In the genomic region with DNA sequence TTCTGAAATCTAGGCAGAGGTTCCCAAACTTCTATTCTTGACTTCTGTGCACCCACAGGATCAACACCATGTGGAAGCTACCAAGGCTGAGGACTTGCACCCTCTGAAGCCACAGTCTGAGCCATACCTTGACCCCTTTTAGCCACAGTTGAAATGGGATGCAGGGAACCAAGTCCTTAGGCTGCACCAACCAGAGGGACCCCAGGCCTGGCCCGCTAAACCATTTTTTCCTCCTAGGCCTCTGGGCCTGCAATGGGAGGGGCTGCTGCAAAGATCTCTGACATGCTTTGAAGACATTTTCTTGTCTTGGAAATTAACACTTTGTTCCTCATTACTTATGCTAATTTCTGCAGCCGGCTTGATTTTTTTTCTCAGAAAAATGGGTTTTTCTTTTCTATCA, we compare ENCODE assay signal across 31 cellular contexts.
"Had no signal": no experiment of that assay in that cellular context is flagged by ENCODE, and none has a peak within 500 bp of the region (broad histone marks: within the 10 kb centered on the region; RNA-seq: fewer than 3 reads in every experiment).

No MANE protein-coding gene starts in this region.

- H3K4me3 ChIP-seq: neural progenitor cell, ovary, pancreas, prostate gland, psoas muscle, right atrium auricular region, right lobe of liver, sigmoid colon, skin epidermis, smooth muscle cell, spleen had no signal

- H3K79me2 ChIP-seq: parathyroid adenoma had no signal

- H3K27ac ChIP-seq: neural progenitor cell, neutrophil, ovary, pancreas, parathyroid adenoma, prostate gland, psoas muscle, right atrium auricular region, right lobe of liver, sigmoid colon, skin epidermis, spleen had no signal

- H3K4me1 ChIP-seq: neural progenitor cell, pancreas, parathyroid adenoma, prostate gland, psoas muscle, right atrium auricular region, right lobe of liver, sigmoid colon, spleen had no signal

- H3K27ac Mint-ChIP-seq: naive thymus-derived CD8-positive, alpha-beta T cell; natural killer cell; natural killer cell treated with Interleukin-12 subunit alpha and Interleukin-12 subunit beta and Interleukin-15 and Interleukin-18, amount 100 ng/mL, for 72 hours; nephron; nephron progenitor cell; neural progenitor cell; progenitor cell of endocrine pancreas had no signal

- H3K9me3 ChIP-seq: neutrophil, ovary, pancreas, prostate gland, psoas muscle, right atrium auricular region, right lobe of liver, sigmoid colon had no signal

- FAIRE-seq: pancreas, small intestine had no signal

- H2AFZ ChIP-seq: neural progenitor cell, parathyroid adenoma had no signal

- DNase-seq: natural killer cell; nephron progenitor cell; nucleus accumbens; occipital lobe; ovary; pancreas; posterior cingulate gyrus; psoas muscle; retina; right cardiac atrium; right lobe of liver; sigmoid colon; small intestine; spleen; stimulated activated CD4-positive, alpha-beta T cell treated with anti-CD3 and anti-CD28 coated beads, Interleukin-12 subunit alpha, Interleukin-12 subunit beta, amount 100 ng/mL, for 4 hours; stimulated activated CD4-positive, alpha-beta T cell treated with anti-CD3 and anti-CD28 coated beads, Interleukin-15, amount 100 ng/mL, for 24 hours; stimulated activated CD4-positive, alpha-beta T cell treated with anti-CD3 and anti-CD28 coated beads, Interleukin-1b, Interleukin-23, amount 100 ng/mL, for 48 hours; stimulated activated CD4-positive, alpha-beta T cell treated with anti-CD3 and anti-CD28 coated beads, Interleukin-2, amount 100 ng/mL, for 24 hours had no signal

- ATAC-seq: naive thymus-derived CD8-positive, alpha-beta T cell; natural killer cell; natural killer cell treated with Interleukin-12 subunit alpha and Interleukin-12 subunit beta and Interleukin-15 and Interleukin-18, amount 100 ng/mL, for 72 hours; pancreas; psoas muscle; right cardiac atrium; right lobe of liver; sciatic nerve had no signal

- H3K27me3 ChIP-seq: neural progenitor cell, neutrophil, ovary, pancreas, right atrium auricular region, right lobe of liver, sigmoid colon, spleen had no signal

- H3K27me3 Mint-ChIP-seq: natural killer cell treated with Interleukin-12 subunit alpha and Interleukin-12 subunit beta and Interleukin-15 and Interleukin-18, amount 100 ng/mL, for 72 hours; progenitor cell of endocrine pancreas had no signal

- H3K4me3 Mint-ChIP-seq: naive thymus-derived CD8-positive, alpha-beta T cell; natural killer cell; natural killer cell treated with Interleukin-12 subunit alpha and Interleukin-12 subunit beta and Interleukin-15 and Interleukin-18, amount 100 ng/mL, for 72 hours; nephron; nephron progenitor cell; neural crest cell; neural progenitor cell had no signal

- H3K9ac ChIP-seq: neural progenitor cell, parathyroid adenoma had no signal

- H3K4me1 Mint-ChIP-seq: naive thymus-derived CD8-positive, alpha-beta T cell; natural killer cell; nephron; nephron progenitor cell; neural crest cell; neural progenitor cell had no signal

- H3K4me2 ChIP-seq: neural progenitor cell, smooth muscle cell had no signal

- H3K36me3 ChIP-seq: neural progenitor cell, neutrophil, ovary, pancreas, prostate gland, right atrium auricular region, right lobe of liver, sigmoid colon, spleen had no signal
